8 cellular contexts compared by ENCODE assay signal in the genomic region with DNA sequence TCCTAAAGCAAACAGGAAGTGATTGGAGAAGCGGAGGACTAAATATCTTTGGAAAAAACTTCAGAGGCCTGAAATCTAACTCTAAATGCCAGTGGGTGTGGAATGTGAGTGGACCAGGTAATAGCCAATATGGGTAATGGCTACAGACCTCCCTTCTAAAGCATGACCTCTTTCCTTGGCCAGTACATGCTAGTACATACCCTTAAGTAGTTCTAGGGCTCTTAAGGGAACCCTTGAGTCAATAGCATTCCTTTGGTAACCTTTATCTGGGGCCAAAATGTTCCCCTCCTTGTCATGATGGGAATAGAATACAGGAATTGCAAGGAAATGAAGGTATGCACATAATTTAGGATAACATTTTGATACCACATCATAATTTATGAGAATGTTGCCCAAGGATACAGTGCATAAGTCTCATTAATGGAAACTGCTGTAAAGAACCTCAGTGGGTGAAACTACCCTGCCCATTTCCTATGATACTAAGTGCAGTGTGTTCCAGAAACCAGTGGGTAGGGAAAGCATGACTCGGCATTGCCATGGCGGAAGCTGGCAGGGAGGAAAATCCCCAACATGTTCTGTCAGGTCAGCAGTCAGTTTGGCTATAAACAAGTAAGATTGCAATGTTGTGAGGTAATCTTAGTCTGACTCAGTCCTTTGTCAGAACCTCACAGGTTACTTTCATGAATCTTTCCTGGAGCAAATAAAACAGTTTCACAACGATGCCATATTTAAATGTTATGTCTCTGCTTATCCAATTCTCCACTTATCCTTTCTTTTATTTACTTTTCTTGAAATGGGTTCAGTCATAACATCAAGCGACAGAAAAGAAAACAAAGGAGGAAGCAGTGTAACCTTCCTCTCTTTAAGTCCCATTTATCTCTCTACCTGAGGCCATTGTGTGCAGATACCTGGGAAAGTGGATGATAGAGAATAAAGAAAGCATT. TPM values are rescaled to one million over a fixed set of nuclear protein-coding genes. Genes with fewer than 3 reads are reported as not detected.
DNase-seq lines count a peak whose midpoint lies in the region; ATAC-seq and TF ChIP-seq lines count a peak whose summit lies in the region.

No MANE protein-coding gene starts in this region.

- H3K36me3 ChIP-seq in H7 (replicated peaks; ENCODE audit: control insufficient read depth, insufficient read depth, low read length) (no peaks in the 10 kb centered on the region), adipocyte (ENCODE audit: control insufficient read depth, insufficient read depth, low read length, severe bottlenecking) (no peaks in the 10 kb centered on the region)
- H3K36me3 ChIP-seq in CD8-positive, alpha-beta T cell (ENCODE audit: insufficient read depth, low read length), result no peaks in the 10 kb centered on the region

- no peak overlapping the region for H3K4me3 ChIP-seq in H7 (ENCODE audit: insufficient read depth, low read depth, low read length)
- H3K4me3 ChIP-seq in adipocyte (ENCODE audit: low read length), result no peak overlapping the region
- no peak overlapping the region for H3K4me3 ChIP-seq in CD8-positive, alpha-beta T cell (ENCODE audit: low read depth, low read length)

- H3K9me3 ChIP-seq in adipocyte (ENCODE audit: control insufficient read depth, low read length), result no peaks in the 10 kb centered on the region
- no peaks in the 10 kb centered on the region for H3K9me3 ChIP-seq in CD8-positive, alpha-beta T cell (ENCODE audit: low read length)

- H3K27me3 ChIP-seq in H7 (ENCODE audit: control insufficient read depth, insufficient read depth, low read length), result no peaks in the 10 kb centered on the region
- H3K27me3 ChIP-seq in adipocyte (replicated peaks; ENCODE audit: control insufficient read depth, insufficient read depth, low read length), result no peaks in the 10 kb centered on the region
- H3K27me3 ChIP-seq in CD8-positive, alpha-beta T cell (ENCODE audit: insufficient read depth, low read length), result no peaks in the 10 kb centered on the region

- H3K4me1 ChIP-seq in adipocyte (ENCODE audit: control insufficient read depth, insufficient read depth, low read length), result peaks cover 13% of the 10 kb centered on the region
- H3K4me1 ChIP-seq in CD8-positive, alpha-beta T cell (ENCODE audit: insufficient read depth, low read length), result no peaks in the 10 kb centered on the region

- peaks cover 4% of the 10 kb centered on the region for H3K4me1 Mint-ChIP-seq in stimulated activated memory B cell treated with anti-CD40 and anti-IgM and Interleukin-4, amounts not matched to agents 10 μg/mL and 1 μg/mL and 100 μg/mL, for 72 hours
- H3K4me1 Mint-ChIP-seq in CD8-positive, alpha-beta T cell (ENCODE audit: low read depth), result peaks cover 1% of the 10 kb centered on the region

- CTCF ChIA-PET in CD8-positive, alpha-beta T cell (lab: Charles Lee), result no interaction called here

- ATAC-seq in GM18502 (IDR thresholded peaks at IDR 0.05; ENCODE audit: poor library complexity, unreplicated experiment), result peak; percentile 85
- ATAC-seq in left colon, result peak; percentile 98
- peak; percentile 57 for ATAC-seq in stimulated activated memory B cell treated with anti-CD40 and anti-IgM and Interleukin-4, amounts not matched to agents 10 μg/mL and 1 μg/mL and 100 μg/mL, for 72 hours
- no peak for ATAC-seq in CD8-positive, alpha-beta T cell

- POLR2A ChIA-PET in CD8-positive, alpha-beta T cell (lab: Charles Lee), result no interaction called here

- peaks cover 8% of the 10 kb centered on the region for H3K27me3 Mint-ChIP-seq in stimulated activated memory B cell treated with anti-CD40 and anti-IgM and Interleukin-4, amounts not matched to agents 10 μg/mL and 1 μg/mL and 100 μg/mL, for 72 hours
- H3K27me3 Mint-ChIP-seq in CD8-positive, alpha-beta T cell (ENCODE audit: low read depth), result peaks cover 4% of the 10 kb centered on the region

- DNase-seq in H7 (peak; percentile 11), LoVo (ENCODE audit: low spot score) (peak; percentile 88), adipocyte (ENCODE audit: low read depth) (peak; percentile 88), left colon (peak; percentile 56 to 87), NCI-H2107 treated with DMSO at 0.1 percent for 48 hours (lab: John Stamatoyannopoulos, UW; ENCODE audit: unreplicated experiment) (no peak)
- no peak for DNase-seq in CD8-positive, alpha-beta T cell

- intact Hi-C loops in left colon (cut with DNase I, micrococcal nuclease), result no loop called here
- intact Hi-C loops in CD8-positive, alpha-beta T cell (cut with DNase I, micrococcal nuclease), result no loop called here

- no peaks in the 10 kb centered on the region for H3K36me3 Mint-ChIP-seq in stimulated activated memory B cell treated with anti-CD40 and anti-IgM and Interleukin-4, amounts not matched to agents 10 μg/mL and 1 μg/mL and 100 μg/mL, for 72 hours
- no peaks in the 10 kb centered on the region for H3K36me3 Mint-ChIP-seq in CD8-positive, alpha-beta T cell

- H3K27ac ChIP-seq in CD8-positive, alpha-beta T cell (ENCODE audit: low read depth, low read length), result no peak overlapping the region

- no peak overlapping the region for H3K4me3 Mint-ChIP-seq in stimulated activated memory B cell treated with anti-CD40 and anti-IgM and Interleukin-4, amounts not matched to agents 10 μg/mL and 1 μg/mL and 100 μg/mL, for 72 hours
- no peak overlapping the region for H3K4me3 Mint-ChIP-seq in CD8-positive, alpha-beta T cell

- no peaks in the 10 kb centered on the region for H3K9me3 Mint-ChIP-seq in stimulated activated memory B cell treated with anti-CD40 and anti-IgM and Interleukin-4, amounts not matched to agents 10 μg/mL and 1 μg/mL and 100 μg/mL, for 72 hours
- H3K9me3 Mint-ChIP-seq in CD8-positive, alpha-beta T cell, result no peaks in the 10 kb centered on the region

- TF ChIP-seq CTCF in CD8-positive, alpha-beta T cell (IDR thresholded peaks at IDR 0.05), result no peak

- no peak overlapping the region for H3K9ac ChIP-seq in adipocyte (ENCODE audit: low read length)

- H3K27ac Mint-ChIP-seq in stimulated activated memory B cell treated with anti-CD40 and anti-IgM and Interleukin-4, amounts not matched to agents 10 μg/mL and 1 μg/mL and 100 μg/mL, for 72 hours, result no peak overlapping the region
- no peak overlapping the region for H3K27ac Mint-ChIP-seq in CD8-positive, alpha-beta T cell

RNA-seq across cellular contexts. Expression of gene RAP2B, which starts 23.5 kb away (rescaled TPM):
- 13.7 and 16.4 TPM in 2 replicates for total RNA-seq in H7 (2014; rRNA removed; shearing (Covaris generic))
- 10 to 100 TPM; 10.0 to 18.5 TPM for total RNA-seq in left colon
- 10 to 100 TPM; 16.9 to 17.6 TPM for total RNA-seq in CD8-positive, alpha-beta T cell

Comparison
In these comparisons a context has a peak if more than half of its experiments do, and no peak if none do; other contexts are left out.
1. DNase-seq: peak in H7 (single experiment), LoVo (single experiment), adipocyte (single experiment) and left colon (2 of 2); none in NCI-H2107 treated with DMSO at 0.1 percent for 48 hours (single experiment) and CD8-positive, alpha-beta T cell (0 of 7).